ENCODE assay signal across 35 cellular contexts in genomic region chr17:9872852-9873251, GRCh38. TPM values are rescaled to one million over a fixed set of nuclear protein-coding genes. Genes with fewer than 3 reads are reported as not detected.
"Had no signal": no experiment of that assay in that cellular context is flagged by ENCODE, and none has a peak within 500 bp of the region (broad histone marks: within the 10 kb centered on the region; RNA-seq: fewer than 3 reads in every experiment).

No MANE protein-coding gene starts in this region.

- ATAC-seq: activated CD8-positive, alpha-beta T cell treated with anti-CD3 and anti-CD28 coated beads for 36 hours; activated T-cell treated with anti-CD3 and anti-CD28 coated beads, Interleukin-2, amount 50 U/mL, for 72 hours; activated T-helper 17 cell treated with anti-CD3 and anti-CD28 coated beads, Interleukin-2, amount 50 U/mL, for 72 hours; body of pancreas; PC-3 had no signal

- H3K4me1 ChIP-seq: body of pancreas, breast epithelium, Peyer's patch had no signal

- H3K27me3 ChIP-seq: body of pancreas, breast epithelium, Peyer's patch, SJSA1 had no signal

- H3K4me3 ChIP-seq: body of pancreas, breast epithelium, Peyer's patch, SJSA1 had no signal

- H3K27ac ChIP-seq: body of pancreas, breast epithelium, Peyer's patch, SJSA1 had no signal

- DNase-seq: activated CD4-positive, alpha-beta T cell treated with anti-CD3 and anti-CD28 coated beads, Interleukin-2, amount 10 ng/mL, durations not matched to agents 24 days and 14 days; activated CD4-positive, alpha-beta T cell treated with anti-CD3 and anti-CD28 coated beads, Interleukin-2, amount 50 U/mL, for 4 hours; activated CD8-positive, alpha-beta T cell treated with anti-CD3 and anti-CD28 coated beads for 36 hours; activated effector memory CD4-positive, alpha-beta T cell treated with anti-CD3 and anti-CD28 coated beads, Interleukin-2, amount 50 U/mL, for 16 hours; activated naive CD4-positive, alpha-beta T cell; activated naive CD4-positive, alpha-beta T cell treated with anti-CD3 and anti-CD28 coated beads, Interleukin-2, amount 50 U/mL, for 16 hours; activated naive CD8-positive, alpha-beta T cell treated with anti-CD3 and anti-CD28 coated beads, Interleukin-2, amount 10 ng/mL, durations not matched to agents 7 days and 5 days; activated T-cell treated with anti-CD3 and anti-CD28 coated beads, Interleukin-2, amount 50 U/mL, for 1 hour; activated T-cell treated with anti-CD3 and anti-CD28 coated beads, Interleukin-2, amount 50 U/mL, for 72 hours; amygdala; body of pancreas; Kasumi-1; KG1; NCI-H1048; NCI-H1105 treated with DMSO at 0.1 percent for 48 hours; NCI-H1436; NCI-H1694; NCI-H2029; NCI-H2107; NCI-H2171; NCI-H510A; NCI-H526; NCI-H748 treated with DMSO at 0.1 percent for 48 hours; NK-92 treated with Interleukin-12 subunit alpha and Interleukin-12 subunit beta, amount 100 ng/mL, for 24 hours; PC-3; Peyer's patch; RPMI8226; SHP77 treated with DMSO at 0.1 percent for 48 hours; SK-N-SH had no signal

- H3K36me3 ChIP-seq: breast epithelium, Peyer's patch, SJSA1 had no signal

- H3K9me3 ChIP-seq: body of pancreas, breast epithelium, Peyer's patch, SJSA1, SK-N-SH had no signal

RNA-seq across cellular contexts. Expression of gene RCVRN, which starts 32.2 kb away (rescaled TPM):
- total RNA-seq: activated CD4-positive, alpha-beta T cell treated with anti-CD3 and anti-CD28 coated beads, Interleukin-2, amount 10 ng/mL, durations not matched to agents 24 days and 14 days; activated CD8-positive, alpha-beta memory T cell treated with anti-CD3 and anti-CD28 coated beads for 36 hours; activated CD8-positive, alpha-beta T cell treated with anti-CD3 and anti-CD28 coated beads for 36 hours; activated naive CD8-positive, alpha-beta T cell treated with anti-CD3 and anti-CD28 coated beads, Interleukin-2, amount 10 ng/mL, durations not matched to agents 7 days and 5 days; activated T-cell treated with anti-CD3 and anti-CD28 coated beads, Interleukin-2, amount 50 U/mL, for 72 hours; activated T-helper 17 cell treated with anti-CD3 and anti-CD28 coated beads, Interleukin-2, amount 50 U/mL, for 72 hours; astrocyte; body of pancreas; PC-3; Peyer's patch had no signal

RNA-seq across cellular contexts. Expression of gene GLP2R, which starts 47.1 kb away (rescaled TPM):
- total RNA-seq: activated CD4-positive, alpha-beta T cell treated with anti-CD3 and anti-CD28 coated beads, Interleukin-2, amount 10 ng/mL, durations not matched to agents 24 days and 14 days; activated CD8-positive, alpha-beta memory T cell treated with anti-CD3 and anti-CD28 coated beads for 36 hours; activated CD8-positive, alpha-beta T cell treated with anti-CD3 and anti-CD28 coated beads for 36 hours; activated naive CD8-positive, alpha-beta T cell treated with anti-CD3 and anti-CD28 coated beads, Interleukin-2, amount 10 ng/mL, durations not matched to agents 7 days and 5 days; activated T-cell treated with anti-CD3 and anti-CD28 coated beads, Interleukin-2, amount 50 U/mL, for 72 hours; activated T-helper 17 cell treated with anti-CD3 and anti-CD28 coated beads, Interleukin-2, amount 50 U/mL, for 72 hours had no signal

RNA-seq across cellular contexts. Expression of gene GSG1L2, which starts 51.0 kb away (rescaled TPM):
- total RNA-seq: activated CD4-positive, alpha-beta T cell treated with anti-CD3 and anti-CD28 coated beads, Interleukin-2, amount 10 ng/mL, durations not matched to agents 24 days and 14 days; activated CD8-positive, alpha-beta memory T cell treated with anti-CD3 and anti-CD28 coated beads for 36 hours; activated CD8-positive, alpha-beta T cell treated with anti-CD3 and anti-CD28 coated beads for 36 hours; activated naive CD8-positive, alpha-beta T cell treated with anti-CD3 and anti-CD28 coated beads, Interleukin-2, amount 10 ng/mL, durations not matched to agents 7 days and 5 days; activated T-cell treated with anti-CD3 and anti-CD28 coated beads, Interleukin-2, amount 50 U/mL, for 72 hours; activated T-helper 17 cell treated with anti-CD3 and anti-CD28 coated beads, Interleukin-2, amount 50 U/mL, for 72 hours; astrocyte; body of pancreas; breast epithelium; cardiac septum; PC-3; Peyer's patch; SJSA1 had no signal
